ENCODE assay signal across 21 cellular contexts in the genomic region with DNA sequence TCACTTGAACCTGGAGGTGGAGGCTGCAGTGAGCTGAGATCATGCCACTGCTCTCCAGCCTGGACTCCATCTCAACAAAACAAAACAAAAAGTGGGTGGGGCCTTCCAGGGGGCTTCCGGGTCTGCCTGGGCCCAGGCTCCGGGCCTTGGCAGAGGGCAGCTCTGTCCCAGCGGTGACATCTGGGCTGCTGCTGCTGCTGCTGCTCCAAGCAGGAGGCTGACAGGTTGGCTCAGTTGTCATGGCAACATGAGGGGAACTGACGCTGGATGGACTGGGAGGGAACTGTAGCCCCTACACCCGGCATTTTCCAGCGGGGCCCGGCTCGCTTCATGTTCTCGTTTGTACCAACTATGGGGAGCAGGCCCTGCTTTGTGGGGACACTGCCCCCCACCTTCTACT. TPM values are rescaled to one million over a fixed set of nuclear protein-coding genes. Genes with fewer than 3 reads are reported as not detected.
DNase-seq lines count a peak whose midpoint lies in the region; ATAC-seq, FAIRE-seq and TF ChIP-seq lines count a peak whose summit lies in the region.
"Had no signal": no experiment of that assay in that cellular context is flagged by ENCODE, and none has a peak within 500 bp of the region (broad histone marks: within the 10 kb centered on the region; RNA-seq: fewer than 3 reads in every experiment).

No MANE protein-coding gene starts in this region.

- H3K9me3 ChIP-seq in K562 (replicated peaks; ENCODE audit: control insufficient read depth, insufficient read depth, low read depth, low read length), result no peaks in the 10 kb centered on the region
- H3K9me3 ChIP-seq: upper lobe of right lung had no signal

- POLR2A ChIA-PET in K562 (lab: Yijun Ruan, JAX), result interaction anchor here (1.2 kb wide), 1 partner anchor 14 kb away, joined by 4 read pairs; no protein-coding TSS in a partner anchor

- H4K20me1 ChIP-seq in GM23338 (replicated peaks; ENCODE audit: insufficient read depth), result no peaks in the 10 kb centered on the region; the same call in 1 of the 2 replicates
- 0 out of 2 replicates have a peak, but pooled peaks cover 12% of the 10 kb centered on the region for H4K20me1 ChIP-seq in K562 (replicated peaks; ENCODE audit: control insufficient read depth, insufficient read depth, low read length)

- intact Hi-C loops in K562 (cut with micrococcal nuclease), result no loop called here

- H2AFZ ChIP-seq in GM23338, result no peak overlapping the region
- H2AFZ ChIP-seq in K562 (ENCODE audit: low read depth, low read length), result no peak overlapping the region

- H3K79me2 ChIP-seq in GM23338 (replicated peaks; ENCODE audit: insufficient read depth) (no peaks in the 10 kb centered on the region), K562 (ENCODE audit: control insufficient read depth, insufficient read depth, low read length) (no peaks in the 10 kb centered on the region)

- FAIRE-seq in K562 (lab: Jason Lieb, UNC), result no peak

- H3K4me3 ChIP-seq in GM23338 (no peak overlapping the region), K562 (no peak overlapping the region)
- H3K4me3 ChIP-seq: upper lobe of right lung had no signal

- peaks cover 5% of the 10 kb centered on the region for H3K4me1 Mint-ChIP-seq in GM23338

- H3K4me3 Mint-ChIP-seq in GM23338, result no peak overlapping the region
- H3K4me3 Mint-ChIP-seq: neural crest cell, T-cell had no signal

- no TSS peak for BruUV-seq in K562 (replicated peaks; lab: Mats Ljungman, UMichigan)

- peaks cover 1% of the 10 kb centered on the region; the same call in 1 of the 2 replicates for H3K4me1 ChIP-seq in GM23338 (ENCODE audit: insufficient read depth)
- peaks cover 4 to 91% of the 10 kb centered on the region in 2 experiments; a peak in 4 of 5 replicates for H3K4me1 ChIP-seq in K562 (replicated peaks in 1 of 2; ENCODE audit: control insufficient read depth in 2 of 2, insufficient read depth in 2 of 2, low read length in 2 of 2)

- H3K27ac ChIP-seq in GM23338 (ENCODE audit: low read depth) (no peak overlapping the region), K562 (ENCODE audit: extremely low read depth, low read depth, low read length) (no peak overlapping the region)
- H3K27ac ChIP-seq: upper lobe of right lung had no signal

- DNase-seq in NCI-H146 (lab: John Stamatoyannopoulos, UW) (peak; percentile 24), NCI-H146 treated with DMSO at 0.1 percent for 48 hours (lab: John Stamatoyannopoulos, UW; ENCODE audit: unreplicated experiment) (no peak), GM23338 (ENCODE audit: low spot score) (peak; percentile 62), K562 (ENCODE audit: extremely low read depth in 1 of 4, low spot score in 3 of 4) (no peak)
- no peak for DNase-seq in activated CD8-positive, alpha-beta memory T cell treated with anti-CD3 and anti-CD28 coated beads, Interleukin-2, amount 50 U/mL, for 48 hours
- DNase-seq: activated CD4-positive, CD25-positive, alpha-beta regulatory T cell treated with anti-CD3 and anti-CD28 coated beads, Interleukin-2, amount 50 U/mL, for 72 hours; activated naive CD4-positive, alpha-beta T cell treated with Interleukin-2 at 50 U/mL for 16 hours; activated T-cell treated with anti-CD3 and anti-CD28 coated beads, Interleukin-2, amount 50 U/mL, for 48 hours; AML-193; foreskin melanocyte; GOT3; hippocampal formation; left ventricle myocardium superior; NCI-H526 treated with DMSO at 0.1 percent for 48 hours; Right ventricle myocardium superior; upper lobe of right lung had no signal

- ATAC-seq in GM23338, result no peak
- ATAC-seq in K562, result no peak; the same call in 2 of the 3 replicates
- no peak for ATAC-seq in GM21723 (IDR thresholded peaks at IDR 0.05; ENCODE audit: unreplicated experiment)
- ATAC-seq: esophagus mucosa, left ventricle myocardium superior, PC-3, T-cell, upper lobe of right lung had no signal

- TF ChIP-seq EP300 in K562 (IDR thresholded peaks at IDR 0.05; ENCODE audit: low read length), result no peak

- H3K27ac Mint-ChIP-seq in GM23338, result no peak overlapping the region
- H3K27ac Mint-ChIP-seq: T-cell had no signal

- WGBS in K562 (ENCODE audit: insufficient coverage, low coverage, missing lambda C conversion rate), result 24% methylated on average over 9 of the region's 9 CpGs

- H3K27me3 Mint-ChIP-seq in GM23338 (ENCODE audit: insufficient read depth, low read depth, poor library complexity), result peaks cover 30% of the 10 kb centered on the region

- peaks cover 33% of the 10 kb centered on the region for H3K27me3 ChIP-seq in GM23338 (ENCODE audit: insufficient read depth)
- H3K27me3 ChIP-seq in K562 (ENCODE audit: control insufficient read depth in 2 of 2, insufficient read depth in 2 of 2, low read length in 2 of 2), result peaks cover 6 to 19% of the 10 kb centered on the region in 2 experiments; a peak in 3 of 5 replicates

- H3K36me3 Mint-ChIP-seq in GM23338 (ENCODE audit: low read depth), result no peaks in the 10 kb centered on the region
- H3K36me3 Mint-ChIP-seq: T-cell had no signal

- no peak for TF ChIP-seq RAD21 in K562 (CRISPR knock-in tag; conservative IDR thresholded peaks at IDR 0.05 in 1 of 2, IDR thresholded peaks at IDR 0.05 in 1 of 2)

- no peaks in the 10 kb centered on the region for H3K9me1 ChIP-seq in K562 (ENCODE audit: control insufficient read depth, insufficient read depth, low read length)

- H3K9ac ChIP-seq in K562 (ENCODE audit: insufficient read depth in 1 of 2, low read depth in 2 of 2, low read length in 2 of 2), result no peak overlapping the region

- no peaks in the 10 kb centered on the region for H3K9me2 ChIP-seq in GM23338 (ENCODE audit: insufficient read depth)

- TF ChIP-seq CTCF in GM23338 (conservative IDR thresholded peaks at IDR 0.05; ENCODE audit: low read depth in 2 of 2), result no peak
- no peak for TF ChIP-seq CTCF in K562 (IDR thresholded peaks at IDR 0.05 in 2 of 3, conservative IDR thresholded peaks at IDR 0.05 in 1 of 3; ENCODE audit: insufficient read depth in 2 of 3, low read depth in 1 of 3, low read length in 3 of 3)

- 0 out of 2 replicates have a peak, but pooled peaks cover 2% of the 10 kb centered on the region for H3F3A ChIP-seq in GM23338 (replicated peaks; ENCODE audit: low read depth)

- no peak for TF ChIP-seq POLR2A in K562 (conservative IDR thresholded peaks at IDR 0.05)

- in situ Hi-C loops in K562 (cut with MboI), result no loop called here

- CTCF ChIA-PET in K562 (lab: Yijun Ruan, JAX; ENCODE audit: low intra/inter-chr PET ratio), result no interaction called here

- no peak overlapping the region for H3K4me2 ChIP-seq in GM23338
- no peak overlapping the region for H3K4me2 ChIP-seq in K562 (ENCODE audit: insufficient read depth, low read length)

- H3K36me3 ChIP-seq in GM23338 (ENCODE audit: insufficient read depth) (no peaks in the 10 kb centered on the region), K562 (ENCODE audit: control insufficient read depth, insufficient read depth, low read length) (no peaks in the 10 kb centered on the region)
- H3K36me3 ChIP-seq: upper lobe of right lung had no signal

- no peaks in the 10 kb centered on the region for H3K9me3 Mint-ChIP-seq in GM23338
- H3K9me3 Mint-ChIP-seq: neural crest cell, T-cell had no signal

RNA-seq across cellular contexts. Expression of gene BAIAP3, which starts 4.0 kb away (rescaled TPM):
- total RNA-seq in GM23338 (2014; rRNA removed; shearing (Covaris generic)), result 13.0 and 23.0 TPM in 2 replicates
- 4.2 and 5.2 TPM in 2 replicates for polyA plus RNA-seq in GM23338 (2016; fragmentation: Nextera tagmentation; extraction: Ambion mirVana)
- total RNA-seq in K562 (2011; cell fraction: chromatin; rRNA removed; ENCODE audit: low replicate concordance), result 10.8 and 42.1 TPM in 2 replicates
- total RNA-seq in K562 (2011; cell fraction: nucleolus; rRNA removed), result 29.0 and 32.5 TPM in 2 replicates
- 13.0 and 13.4 TPM in 2 replicates for total RNA-seq in K562 (2011; cell fraction: nucleoplasm; rRNA removed)
- 2.3 and 4.5 TPM in 2 replicates for total RNA-seq in K562 (2014; rRNA removed)
- total RNA-seq in K562 (2014; rRNA removed; fragmentation: Illumina TruSeq; extraction: Trizol), result 0.06 and 0.18 TPM in 2 replicates
- total RNA-seq in K562 (2015; rRNA removed; fragmentation: Illumina TruSeq; extraction: Trizol), result 0.33 and 1.2 TPM in 2 replicates
- total RNA-seq in K562 (2021), result 3.3 and 3.4 TPM in 2 replicates
- polyA plus RNA-seq in K562 (2011; rRNA removed), result 0.81 and 1.8 TPM in 2 replicates
- polyA plus RNA-seq in K562 (2011; cell fraction: cytosol; rRNA removed), result 0.55 and 1.9 TPM in 2 replicates
- 15.2 and 24.6 TPM in 2 replicates for polyA plus RNA-seq in K562 (2011; cell fraction: nucleus; rRNA removed)
- polyA plus RNA-seq in K562 (2012), result 3.2 and 13.5 TPM in 2 replicates
- polyA plus RNA-seq in K562 (2014; fragmentation: Illumina TruSeq; extraction: Trizol), result 0.34 and 1.1 TPM in 2 replicates
- polyA plus RNA-seq in K562 (2014; fragmentation: Nextera tagmentation; extraction: Ambion mirVana), result under 1 TPM in 1 of 2 experiments, not detected in 1; 0.03 TPM
- 1.5 and 4.5 TPM in 2 replicates for polyA plus RNA-seq in K562 (2014; rRNA removed)
- 0.33 and 1.1 TPM in 2 replicates for polyA minus RNA-seq in K562 (2011; rRNA and poly(A)+ RNA removed)
- polyA minus RNA-seq in K562 (2011; cell fraction: cytosol; rRNA and poly(A)+ RNA removed), result 1.7 and 1.9 TPM in 2 replicates
- polyA minus RNA-seq in K562 (2011; cell fraction: nucleus; rRNA and poly(A)+ RNA removed), result 8.8 and 11.0 TPM in 2 replicates

RNA-seq across cellular contexts. Expression of gene TSR3, which starts 14.2 kb away (rescaled TPM):
- 97.3 and 98.8 TPM in 2 replicates for total RNA-seq in GM23338 (2014; rRNA removed; shearing (Covaris generic))
- 54.1 and 58.5 TPM in 2 replicates for polyA plus RNA-seq in GM23338 (2016; fragmentation: Nextera tagmentation; extraction: Ambion mirVana)
- 2.8 and 6.4 TPM in 2 replicates for total RNA-seq in K562 (2011; cell fraction: chromatin; rRNA removed; ENCODE audit: low replicate concordance)
- 8.8 and 12.3 TPM in 2 replicates for total RNA-seq in K562 (2011; cell fraction: nucleolus; rRNA removed)
- total RNA-seq in K562 (2011; cell fraction: nucleoplasm; rRNA removed), result 3.4 and 7.0 TPM in 2 replicates
- 74.8 and 100.0 TPM in 2 replicates for total RNA-seq in K562 (2014; rRNA removed)
- 6.7 TPM in 2 replicates for total RNA-seq in K562 (2014; rRNA removed; fragmentation: Illumina TruSeq; extraction: Trizol)
- 29.6 and 31.9 TPM in 2 replicates for total RNA-seq in K562 (2015; rRNA removed; fragmentation: Illumina TruSeq; extraction: Trizol)
- 50.5 and 53.7 TPM in 2 replicates for total RNA-seq in K562 (2021)
- polyA plus RNA-seq in K562 (2011; rRNA removed), result 15.8 and 16.5 TPM in 2 replicates
- polyA plus RNA-seq in K562 (2011; cell fraction: cytosol; rRNA removed), result 21.3 and 65.5 TPM in 2 replicates
- polyA plus RNA-seq in K562 (2011; cell fraction: nucleus; rRNA removed), result 12.1 and 18.1 TPM in 2 replicates
- 34.9 and 46.9 TPM in 2 replicates for polyA plus RNA-seq in K562 (2012)
- 10.3 and 22.1 TPM in 2 replicates for polyA plus RNA-seq in K562 (2014; fragmentation: Illumina TruSeq; extraction: Trizol)
- 1 to 10 TPM; 1.5 to 2.4 TPM for polyA plus RNA-seq in K562 (2014; fragmentation: Nextera tagmentation; extraction: Ambion mirVana)
- polyA plus RNA-seq in K562 (2014; rRNA removed), result 53.3 and 75.7 TPM in 2 replicates
- 2.6 and 4.5 TPM in 2 replicates for polyA minus RNA-seq in K562 (2011; rRNA and poly(A)+ RNA removed)
- polyA minus RNA-seq in K562 (2011; cell fraction: cytosol; rRNA and poly(A)+ RNA removed), result 17.2 and 24.6 TPM in 2 replicates
- polyA minus RNA-seq in K562 (2011; cell fraction: nucleus; rRNA and poly(A)+ RNA removed), result 7.1 and 7.8 TPM in 2 replicates

RNA-seq across cellular contexts. Expression of gene GNPTG, which starts 14.2 kb away (rescaled TPM):
- total RNA-seq in GM23338 (2014; rRNA removed; shearing (Covaris generic)), result 9.2 and 23.3 TPM in 2 replicates
- polyA plus RNA-seq in GM23338 (2016; fragmentation: Nextera tagmentation; extraction: Ambion mirVana) (39.1 and 41.0 TPM in 2 replicates), K562 (2011; rRNA removed) (18.6 and 20.7 TPM in 2 replicates), K562 (2014; fragmentation: Illumina TruSeq; extraction: Trizol) (9.0 and 13.6 TPM in 2 replicates), K562 (2014; fragmentation: Nextera tagmentation; extraction: Ambion mirVana) (1 to 10 TPM in 1 of 2 experiments, under 1 TPM in 1; 0.69 to 1.0 TPM), K562 (2014; rRNA removed) (31.5 and 33.3 TPM in 2 replicates)
- total RNA-seq in K562 (2011; cell fraction: chromatin; rRNA removed; ENCODE audit: low replicate concordance), result 42.1 and 68.9 TPM in 2 replicates
- total RNA-seq in K562 (2011; cell fraction: nucleolus; rRNA removed), result 52.6 and 53.5 TPM in 2 replicates
- 51.0 and 57.1 TPM in 2 replicates for total RNA-seq in K562 (2011; cell fraction: nucleoplasm; rRNA removed)
- total RNA-seq in K562 (2014; rRNA removed) (22.3 and 24.0 TPM in 2 replicates), K562 (2014; rRNA removed; fragmentation: Illumina TruSeq; extraction: Trizol) (4.7 and 6.1 TPM in 2 replicates), K562 (2015; rRNA removed; fragmentation: Illumina TruSeq; extraction: Trizol) (13.6 and 13.9 TPM in 2 replicates), K562 (2021) (19.9 and 22.2 TPM in 2 replicates)
- polyA plus RNA-seq in K562 (2011; cell fraction: cytosol; rRNA removed), result 20.9 and 40.1 TPM in 2 replicates
- polyA plus RNA-seq in K562 (2011; cell fraction: nucleus; rRNA removed), result 55.5 and 97.5 TPM in 2 replicates
- polyA plus RNA-seq in K562 (2012), result 18.3 and 26.9 TPM in 2 replicates
- 1.6 and 5.7 TPM in 2 replicates for polyA minus RNA-seq in K562 (2011; rRNA and poly(A)+ RNA removed)
- 7.7 and 10.3 TPM in 2 replicates for polyA minus RNA-seq in K562 (2011; cell fraction: cytosol; rRNA and poly(A)+ RNA removed)
- polyA minus RNA-seq in K562 (2011; cell fraction: nucleus; rRNA and poly(A)+ RNA removed), result 11.7 and 13.1 TPM in 2 replicates

RNA-seq across cellular contexts. Expression of gene UBE2I, which starts 28.1 kb away (rescaled TPM):
- total RNA-seq in GM23338 (2014; rRNA removed; shearing (Covaris generic)), result 116 and 117 TPM in 2 replicates
- 216 and 220 TPM in 2 replicates for polyA plus RNA-seq in GM23338 (2016; fragmentation: Nextera tagmentation; extraction: Ambion mirVana)
- total RNA-seq in K562 (2011; cell fraction: chromatin; rRNA removed; ENCODE audit: low replicate concordance), result 163 and 370 TPM in 2 replicates
- 214 and 227 TPM in 2 replicates for total RNA-seq in K562 (2011; cell fraction: nucleolus; rRNA removed)
- total RNA-seq in K562 (2011; cell fraction: nucleoplasm; rRNA removed), result 128 and 149 TPM in 2 replicates
- 64.7 and 104 TPM in 2 replicates for total RNA-seq in K562 (2014; rRNA removed)
- total RNA-seq in K562 (2014; rRNA removed; fragmentation: Illumina TruSeq; extraction: Trizol), result 103 and 114 TPM in 2 replicates
- 96.9 and 104 TPM in 2 replicates for total RNA-seq in K562 (2015; rRNA removed; fragmentation: Illumina TruSeq; extraction: Trizol)
- 208 and 215 TPM in 2 replicates for total RNA-seq in K562 (2021)
- polyA plus RNA-seq in K562 (2011; rRNA removed), result 132 and 145 TPM in 2 replicates
- 67.6 and 119 TPM in 2 replicates for polyA plus RNA-seq in K562 (2011; cell fraction: cytosol; rRNA removed)
- 140 and 142 TPM in 2 replicates for polyA plus RNA-seq in K562 (2011; cell fraction: nucleus; rRNA removed)
- polyA plus RNA-seq in K562 (2012), result 143 and 153 TPM in 2 replicates
- 222 and 254 TPM in 2 replicates for polyA plus RNA-seq in K562 (2014; fragmentation: Illumina TruSeq; extraction: Trizol)
- 10 to 100 TPM; 36.6 to 45.1 TPM for polyA plus RNA-seq in K562 (2014; fragmentation: Nextera tagmentation; extraction: Ambion mirVana)
- polyA plus RNA-seq in K562 (2014; rRNA removed), result 171 and 184 TPM in 2 replicates
- polyA minus RNA-seq in K562 (2011; rRNA and poly(A)+ RNA removed), result 118 and 130 TPM in 2 replicates
- 69.2 and 93.4 TPM in 2 replicates for polyA minus RNA-seq in K562 (2011; cell fraction: cytosol; rRNA and poly(A)+ RNA removed)
- polyA minus RNA-seq in K562 (2011; cell fraction: nucleus; rRNA and poly(A)+ RNA removed), result 62.3 and 72.8 TPM in 2 replicates

Comparison
In these comparisons a context has a peak if more than half of its experiments do, and no peak if none do; other contexts are left out.
1. DNase-seq: peak in NCI-H146 (single experiment) and GM23338 (single experiment); none in NCI-H146 treated with DMSO at 0.1 percent for 48 hours (single experiment), K562 (0 of 4) and activated CD8-positive, alpha-beta memory T cell treated with anti-CD3 and anti-CD28 coated beads, Interleukin-2, amount 50 U/mL, for 48 hours (single experiment).